Comparison of ENCODE assay signal across 8 cellular contexts in the genomic region with DNA sequence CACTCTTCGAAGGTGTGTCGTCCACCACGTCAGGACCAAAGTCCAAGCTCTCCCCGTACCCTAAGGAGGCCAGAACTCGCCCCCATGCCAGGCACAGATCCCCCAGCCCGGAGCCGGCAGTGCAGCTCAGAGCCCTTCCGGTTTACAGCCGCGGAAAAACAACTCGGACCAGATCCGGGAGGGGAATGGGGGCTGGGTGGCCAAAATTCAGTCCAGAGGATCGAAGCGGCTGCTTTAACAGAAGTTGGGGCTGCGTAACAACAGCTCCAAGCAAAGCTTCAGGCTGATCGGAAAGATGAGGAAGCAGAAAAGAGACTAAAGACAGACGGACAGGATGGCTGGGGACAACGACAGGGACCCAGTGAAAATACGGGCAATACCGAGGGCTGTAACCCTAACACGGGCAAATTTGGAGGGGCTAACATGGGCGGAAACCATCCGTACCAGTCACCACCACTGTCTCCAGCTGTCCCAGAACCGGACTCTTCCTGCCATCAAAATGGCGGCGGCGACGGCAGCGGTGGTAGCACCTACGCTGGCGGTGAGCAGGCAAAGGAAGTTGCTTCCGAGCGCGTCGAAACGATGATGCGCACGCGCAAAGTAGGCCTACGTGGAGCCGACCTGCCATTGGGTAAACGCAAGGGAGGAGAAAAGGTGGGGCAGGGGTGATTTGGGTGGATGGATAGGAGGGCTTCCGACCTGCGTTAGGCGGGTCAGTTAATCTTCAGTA. TPM values are rescaled to one million over a fixed set of nuclear protein-coding genes. Genes with fewer than 3 reads are reported as not detected.
DNase-seq lines count a peak whose midpoint lies in the region; ATAC-seq, FAIRE-seq and TF ChIP-seq lines count a peak whose summit lies in the region.

TSS of gene MMADHC (minus strand) at position 556 of the 730 bp plus-strand sequence. CDS start 678 bp downstream, outside the sequence.

- peak within 1 kb of the TSS; percentile 96 for H2AFZ ChIP-seq in OCI-LY7 (ENCODE audit: low read length)

- H3K9me3 ChIP-seq in OCI-LY7 (ENCODE audit: low read length) (0 out of 2 replicates have a peak, but pooled peaks cover 4% of the 10 kb centered on the region), mononuclear cell (ENCODE audit: low read depth, low read length) (no peaks in the 10 kb centered on the region)

- H3K79me2 ChIP-seq in OCI-LY7 (ENCODE audit: insufficient read depth, low read depth, low read length) = peaks cover 49% of the 10 kb centered on the region

- DNase-seq in D721Med (ENCODE audit: insufficient read length, low spot score) (no peak), HuH-7.5 (ENCODE audit: low spot score) (peak; percentile 59), OCI-LY7 (ENCODE audit: low spot score) (peak; percentile 97), activated T-cell treated with anti-CD3 and anti-CD28 coated beads for 1 hour (ENCODE audit: low read depth) (peak; percentile 90), epidermal melanocyte (ENCODE audit: insufficient read length, low spot score) (peak; percentile 76)
- DNase-seq in stimulated activated CD8-positive, alpha-beta memory T cell treated with anti-CD3 and anti-CD28 coated beads, Interleukin-4, amount 100 ng/mL, for 1 hour (ENCODE audit: low read depth in 2 of 2, low spot score in 1 of 2) = peak; percentile 83 to 86

- ATAC-seq in GM21526 (IDR thresholded peaks at IDR 0.05; ENCODE audit: low FRiP score, unreplicated experiment) = peak; percentile 99

- H3K4me3 ChIP-seq in OCI-LY7 (ENCODE audit: low read depth, low read length, poor library complexity, severe bottlenecking) = peak within 1 kb of the TSS; percentile 94
- peak within 1 kb of the TSS; percentile 73 for H3K4me3 ChIP-seq in mononuclear cell (ENCODE audit: low read length)

- BruUV-seq in OCI-LY7 (replicated peaks; lab: Mats Ljungman, UMichigan) = TSS peak; percentile 71

- H3K27ac ChIP-seq in OCI-LY7 (ENCODE audit: low read depth, low read length, poor library complexity, severe bottlenecking) = peak within 1 kb of the TSS; percentile 88

- TF ChIP-seq CTCF in D721Med (IDR thresholded peaks at IDR 0.05; ENCODE audit: insufficient read depth, missing control alignments) = no peak
- TF ChIP-seq CTCF in OCI-LY7 (conservative IDR thresholded peaks at IDR 0.05; ENCODE audit: low read length) = no peak

- peaks cover 7% of the 10 kb centered on the region; the same call in 1 of the 2 replicates for H4K20me1 ChIP-seq in OCI-LY7 (ENCODE audit: insufficient read depth, low read length)

- H3K9me2 ChIP-seq in OCI-LY7 (ENCODE audit: insufficient read depth, low read length) = no peaks in the 10 kb centered on the region

- H3K4me2 ChIP-seq in OCI-LY7 (ENCODE audit: low read length) = peak within 1 kb of the TSS; percentile 83

- H3K27me3 ChIP-seq in mononuclear cell (ENCODE audit: insufficient read depth, low read length) = peaks cover 11% of the 10 kb centered on the region

- CTCF ChIA-PET in OCI-LY7 (lab: Charles Lee; ENCODE audit: unreplicated experiment) = no interaction called here

- POLR2A ChIA-PET in OCI-LY7 (lab: Charles Lee) = interaction anchor here (0.5 to 1.9 kb wide), 5 partner anchors 10 to 1890 kb away, joined by 3 to 10 read pairs (median 4); no protein-coding TSS in a partner anchor

- FAIRE-seq in D721Med (lab: Jason Lieb, UNC) = peak; percentile 55

- intact Hi-C loops in OCI-LY7 (cut with micrococcal nuclease; ENCODE audit: unreplicated experiment) = loop anchor here (2.0 to 10.0 kb wide), 4 partner anchors 710 to 1827 kb away; partner anchors contain the start of genes EPC2, KIF5C, MBD5 and ORC4

- H3K36me3 ChIP-seq in OCI-LY7 (ENCODE audit: insufficient read depth, low read length) = peaks cover 37% of the 10 kb centered on the region

- H3K4me1 ChIP-seq in OCI-LY7 (ENCODE audit: insufficient read depth, low read length, poor library complexity, severe bottlenecking) (peaks cover 20% of the 10 kb centered on the region), mononuclear cell (ENCODE audit: insufficient read depth, low read length) (peaks cover 19% of the 10 kb centered on the region)

RNA-seq across cellular contexts. Expression of gene MMADHC, which starts in this region (rescaled TPM):
- 68.5 and 73.6 TPM in 2 replicates for total RNA-seq in OCI-LY7 (2014; rRNA removed; shearing (Covaris generic))
- total RNA-seq in OCI-LY7 (2022) (103 and 115 TPM in 2 replicates), mononuclear cell (135 TPM)
